Comparison of ENCODE assay signal across 9 cellular contexts in the genomic region with DNA sequence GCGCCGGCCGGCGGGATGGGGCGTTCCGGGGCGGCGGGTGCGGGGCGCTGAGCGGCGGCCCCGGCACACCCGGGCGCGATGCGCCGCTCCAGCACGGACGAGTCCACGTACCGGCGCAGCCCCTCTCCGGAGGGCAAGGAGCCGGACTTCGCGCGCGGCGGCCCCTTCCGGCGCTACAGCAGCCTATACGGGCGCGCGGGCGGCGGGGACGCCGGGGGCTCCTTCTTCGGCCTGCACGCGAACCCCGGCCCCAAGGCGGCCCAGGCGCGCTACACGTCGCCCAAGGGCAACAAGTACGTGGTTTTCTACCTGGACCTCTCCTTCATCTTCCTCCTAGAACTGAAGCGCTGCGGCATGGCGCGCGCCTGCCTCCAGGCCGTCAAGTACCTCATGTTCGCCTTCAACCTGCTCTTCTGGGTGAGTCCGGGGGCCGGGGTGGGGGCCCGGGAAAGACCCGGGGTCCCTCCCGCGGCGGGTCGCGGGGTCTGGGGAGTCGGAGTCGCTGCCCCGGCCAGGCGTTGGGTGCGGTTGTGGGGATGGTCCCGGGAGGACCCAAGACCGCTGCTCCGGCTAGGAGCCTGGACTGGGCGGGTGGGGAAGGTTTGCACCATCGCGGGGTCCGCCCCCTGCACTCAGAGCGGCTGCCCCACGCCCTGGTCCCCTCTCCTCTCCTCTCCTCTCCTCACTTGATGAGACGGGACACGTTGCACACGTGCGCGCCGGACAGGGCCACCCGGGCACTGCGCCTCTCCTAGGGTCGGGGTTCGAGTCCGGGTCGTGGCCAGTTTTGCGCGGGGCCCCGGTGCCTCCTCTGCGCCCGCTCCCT. TPM values are rescaled to one million over a fixed set of nuclear protein-coding genes. Genes with fewer than 3 reads are reported as not detected.
A peak's percentile ranks its signal among the peaks of the same experiment; 100 is the strongest.
DNase-seq lines count a peak whose midpoint lies in the region; ATAC-seq and TF ChIP-seq lines count a peak whose summit lies in the region.
"Had no signal": no experiment of that assay in that cellular context is flagged by ENCODE, and none has a peak within 500 bp of the region (broad histone marks: within the 10 kb centered on the region; RNA-seq: fewer than 3 reads in every experiment).

No MANE protein-coding gene starts in this region.

- WGBS in trophoblast cell (ENCODE audit: extremely low coverage, insufficient coverage, insufficient read length) = no CpG with 5 or more reads among the region's 97 CpGs

- TF ChIP-seq CTCF in LNCaP clone FGC (IDR thresholded peaks at IDR 0.05; ENCODE audit: control insufficient read depth, extremely low read depth, insufficient read depth) = no peak
- TF ChIP-seq CTCF in epithelial cell of proximal tubule (conservative IDR thresholded peaks at IDR 0.05; ENCODE audit: low read depth, low read length) = no peak

- H2BK5ac ChIP-seq in trophoblast cell (ENCODE audit: low read depth, low read length, poor library complexity) = no peak overlapping the region

- peaks cover 10% of the 10 kb centered on the region for H3K27me3 ChIP-seq in CD4-positive, alpha-beta memory T cell (ENCODE audit: insufficient read depth, low read length)
- H3K27me3 ChIP-seq in trophoblast cell (ENCODE audit: insufficient read depth, low read length) (peaks cover 14% of the 10 kb centered on the region), SJCRH30 (no peaks in the 10 kb centered on the region)

- H3K4me1 Mint-ChIP-seq in CD4-positive, alpha-beta memory T cell = peaks cover 2 to 9% (median 4%) of the 10 kb centered on the region in 4 donors

- H4K12ac ChIP-seq in trophoblast cell (ENCODE audit: low read depth, low read length) = no peak overlapping the region

- peak overlapping the region; percentile 12 for H2AFZ ChIP-seq in trophoblast cell (ENCODE audit: insufficient read depth, low read length, poor library complexity)

- no peak overlapping the region for H2BK120ac ChIP-seq in trophoblast cell (ENCODE audit: insufficient read depth, low read length, poor library complexity)

- no peak overlapping the region for H4K8ac ChIP-seq in trophoblast cell (ENCODE audit: low read depth, low read length)

- H3K27ac Mint-ChIP-seq in CD4-positive, alpha-beta memory T cell = no peak overlapping the region
- H3K27ac Mint-ChIP-seq: activated T-helper 1 cell treated with anti-CD3 and anti-CD28 coated beads, Interleukin-12 subunit alpha, Interleukin-12 subunit beta, Interleukin-2, Interleukin-4 antibody, amounts not matched to agents 30 ng/mL and 10 ng/mL and 1 ng/mL, durations not matched to agents 14 hours and 24 hours and 36 hours had no signal

- no peak overlapping the region for H3K14ac ChIP-seq in trophoblast cell (ENCODE audit: low read length)

- H3K79me2 ChIP-seq in trophoblast cell (ENCODE audit: control insufficient read depth, insufficient read depth, low read length, poor library complexity) = no peaks in the 10 kb centered on the region

- H3K23ac ChIP-seq in trophoblast cell (ENCODE audit: low read length) = no peak overlapping the region

- ATAC-seq in GM21528 (IDR thresholded peaks at IDR 0.05; ENCODE audit: low FRiP score, unreplicated experiment) = no peak

- peaks cover 4% of the 10 kb centered on the region in 2 donors for H3K27me3 Mint-ChIP-seq in CD4-positive, alpha-beta memory T cell

- H3K4me1 ChIP-seq in CD4-positive, alpha-beta memory T cell (ENCODE audit: insufficient read depth, low read length) = peaks cover 10% of the 10 kb centered on the region
- H3K4me1 ChIP-seq in trophoblast cell (ENCODE audit: control insufficient read depth in 1 of 2, insufficient read depth in 2 of 2, low read length in 2 of 2) (peaks cover 11 to 15% of the 10 kb centered on the region in 2 experiments), SJCRH30 (peaks cover 11% of the 10 kb centered on the region)

- no peaks in the 10 kb centered on the region for H3K36me3 ChIP-seq in CD4-positive, alpha-beta memory T cell (ENCODE audit: insufficient read depth, low read length)
- no peaks in the 10 kb centered on the region for H3K36me3 ChIP-seq in trophoblast cell (ENCODE audit: control insufficient read depth in 1 of 2, insufficient read depth in 2 of 2, low read length in 2 of 2)
- H3K36me3 ChIP-seq in SJCRH30 = peaks cover 4% of the 10 kb centered on the region; the same call in 1 of the 2 replicates

- peak overlapping the region in 6 of 8 donors; percentile 48 to 77 (median 58) for H3K4me3 Mint-ChIP-seq in CD4-positive, alpha-beta memory T cell

- no peaks in the 10 kb centered on the region for H3K79me1 ChIP-seq in trophoblast cell (ENCODE audit: low read length)

- H3K4me2 ChIP-seq in trophoblast cell (ENCODE audit: low read length) = peak overlapping the region; percentile 92

- POLR2A ChIA-PET in CD4-positive, alpha-beta memory T cell (lab: Charles Lee; ENCODE audit: partially characterized antibody) = no interaction called here

- H3K9ac ChIP-seq in trophoblast cell (ENCODE audit: low read length) = no peak overlapping the region

- CTCF ChIA-PET in CD4-positive, alpha-beta memory T cell (lab: Charles Lee; ENCODE audit: partially characterized antibody) = interaction anchor here (4.1 kb wide), 1 partner anchor 200 kb away, joined by 35 read pairs; no protein-coding TSS in a partner anchor

- no peak for DNase-seq in CD4-positive, alpha-beta memory T cell
- no peak for DNase-seq in LNCaP clone FGC (ENCODE audit: low read depth)
- DNase-seq in epithelial cell of proximal tubule (ENCODE audit: low read depth) = no peak
- peak in 1 of 2 donors; percentile 30 for DNase-seq in trophoblast cell
- no peak for DNase-seq in OCI-M1 (lab: John Stamatoyannopoulos, UW)
- DNase-seq in activated CD4-positive, CD25-positive, alpha-beta regulatory T cell (lab: John Stamatoyannopoulos, UW) = no peak
- no peak for DNase-seq in SJCRH30

- no peak overlapping the region for H4K91ac ChIP-seq in trophoblast cell (ENCODE audit: low read depth, low read length)

- no peak overlapping the region for H2AK5ac ChIP-seq in trophoblast cell (ENCODE audit: low read length)

- no peaks in the 10 kb centered on the region for H3K9me3 ChIP-seq in CD4-positive, alpha-beta memory T cell (ENCODE audit: control insufficient read depth in 1 of 2, low read length in 2 of 2)
- no peaks in the 10 kb centered on the region for H3K9me3 ChIP-seq in trophoblast cell (ENCODE audit: insufficient read depth, low read depth, low read length)
- H3K9me3 ChIP-seq in SJCRH30 (replicated peaks) = no peaks in the 10 kb centered on the region

- H3K4me3 ChIP-seq in CD4-positive, alpha-beta memory T cell (ENCODE audit: low read length in 2 of 2) = no peak overlapping the region
- peak overlapping the region; percentile 55 for H3K4me3 ChIP-seq in LNCaP clone FGC (ENCODE audit: low read depth, low read length)
- H3K4me3 ChIP-seq in epithelial cell of proximal tubule (ENCODE audit: low read depth, low read length) = peak overlapping the region; percentile 14
- peak overlapping the region; percentile 64 for H3K4me3 ChIP-seq in trophoblast cell (ENCODE audit: low read depth, low read length)
- H3K4me3 ChIP-seq in SJCRH30 = no peak overlapping the region

- intact Hi-C loops in CD4-positive, alpha-beta memory T cell (cut with micrococcal nuclease) = no loop called here

- no peak overlapping the region for H3K27ac ChIP-seq in CD4-positive, alpha-beta memory T cell (ENCODE audit: low read depth, low read length)
- H3K27ac ChIP-seq in trophoblast cell (ENCODE audit: low read depth, low read length) (no peak overlapping the region), SJCRH30 (no peak overlapping the region)

- no peaks in the 10 kb centered on the region for H3K9me3 Mint-ChIP-seq in CD4-positive, alpha-beta memory T cell
- H3K9me3 Mint-ChIP-seq: activated T-helper 1 cell treated with anti-CD3 and anti-CD28 coated beads, Interleukin-12 subunit alpha, Interleukin-12 subunit beta, Interleukin-2, Interleukin-4 antibody, amounts not matched to agents 30 ng/mL and 10 ng/mL and 1 ng/mL, durations not matched to agents 14 hours and 24 hours and 36 hours had no signal

- no peak overlapping the region for H3K18ac ChIP-seq in trophoblast cell (ENCODE audit: low read length)

- H2BK12ac ChIP-seq in trophoblast cell (ENCODE audit: low read length) = no peak overlapping the region

- no peaks in the 10 kb centered on the region for H3K36me3 Mint-ChIP-seq in CD4-positive, alpha-beta memory T cell

- H3K4ac ChIP-seq in trophoblast cell (ENCODE audit: low read depth, low read length) = no peak overlapping the region

RNA-seq across cellular contexts. Expression of gene TSPAN4, which starts 7.5 kb away (rescaled TPM):
- 1 to 10 TPM; 5.3 to 5.8 TPM for total RNA-seq in CD4-positive, alpha-beta memory T cell
- 1 to 10 TPM; 1.8 to 3.5 TPM for polyA plus RNA-seq in CD4-positive, alpha-beta memory T cell
- 118 and 188 TPM in 2 replicates for total RNA-seq in epithelial cell of proximal tubule
- 18.2 and 20.5 TPM in 2 replicates for polyA plus RNA-seq in trophoblast cell (2013)
- total RNA-seq in SJCRH30 (2014; rRNA removed; shearing (Covaris generic)) = 26.0 and 26.9 TPM in 2 replicates

RNA-seq across cellular contexts. Expression of gene POLR2L, which starts 7.8 kb away (rescaled TPM):
- total RNA-seq in CD4-positive, alpha-beta memory T cell = 10 to 100 TPM; 55.8 to 56.2 TPM
- polyA plus RNA-seq in CD4-positive, alpha-beta memory T cell = 100 to 1,000 TPM in 1 of 2 donors, 10 to 100 TPM in 1; 83.7 to 108 TPM
- total RNA-seq in epithelial cell of proximal tubule = 166 and 213 TPM in 2 replicates
- 179 and 185 TPM in 2 replicates for polyA plus RNA-seq in trophoblast cell (2013)
- total RNA-seq in SJCRH30 (2014; rRNA removed; shearing (Covaris generic)) = 292 and 344 TPM in 2 replicates

RNA-seq across cellular contexts. Expression of gene CD151, which starts 17.4 kb away (rescaled TPM):
- 10 to 100 TPM; 20.7 to 23.4 TPM for total RNA-seq in CD4-positive, alpha-beta memory T cell
- polyA plus RNA-seq in CD4-positive, alpha-beta memory T cell = 10 to 100 TPM in 1 of 2 donors, 1 to 10 TPM in 1; 9.7 to 24.8 TPM
- total RNA-seq in epithelial cell of proximal tubule = 538 and 626 TPM in 2 replicates
- 171 and 180 TPM in 2 replicates for polyA plus RNA-seq in trophoblast cell (2013)
- total RNA-seq in SJCRH30 (2014; rRNA removed; shearing (Covaris generic)) = 122 and 133 TPM in 2 replicates

RNA-seq across cellular contexts. Expression of gene CRACR2B, which starts 22.4 kb away (rescaled TPM):
- under 1 TPM in 1 of 2 experiments, not detected in 1; 0.55 TPM for total RNA-seq in CD4-positive, alpha-beta memory T cell
- polyA plus RNA-seq in CD4-positive, alpha-beta memory T cell = not detected
- total RNA-seq in epithelial cell of proximal tubule = 21.0 and 55.7 TPM in 2 replicates
- 2.6 and 3.1 TPM in 2 replicates for polyA plus RNA-seq in trophoblast cell (2013)
- total RNA-seq in SJCRH30 (2014; rRNA removed; shearing (Covaris generic)) = 1.6 and 1.9 TPM in 2 replicates

RNA-seq across cellular contexts. Expression of gene PNPLA2, which starts 31.4 kb away (rescaled TPM):
- total RNA-seq in CD4-positive, alpha-beta memory T cell = 100 to 1,000 TPM; 200 to 201 TPM
- 10 to 100 TPM; 12.2 to 35.2 TPM for polyA plus RNA-seq in CD4-positive, alpha-beta memory T cell
- 19.1 and 34.7 TPM in 2 replicates for total RNA-seq in epithelial cell of proximal tubule
- 56.3 and 56.7 TPM in 2 replicates for polyA plus RNA-seq in trophoblast cell (2013)
- 16.5 and 19.6 TPM in 2 replicates for total RNA-seq in SJCRH30 (2014; rRNA removed; shearing (Covaris generic))

Comparison
In these comparisons a context has a peak if more than half of its experiments do, and no peak if none do; other contexts are left out.
1. H3K4me3 ChIP-seq: peak in LNCaP clone FGC (single experiment), epithelial cell of proximal tubule (single experiment) and trophoblast cell (single experiment); none in CD4-positive, alpha-beta memory T cell (0 of 2) and SJCRH30 (single experiment).